ENCODE assay signal across 15 cellular contexts in genomic region chr15:40182358-40183029, GRCh38. TPM values are rescaled to one million over a fixed set of nuclear protein-coding genes. Genes with fewer than 3 reads are reported as not detected.
DNase-seq lines count a peak whose midpoint lies in the region; ATAC-seq lines count a peak whose summit lies in the region.
"Had no signal": no experiment of that assay in that cellular context is flagged by ENCODE, and none has a peak within 500 bp of the region (broad histone marks: within the 10 kb centered on the region; RNA-seq: fewer than 3 reads in every experiment).

No MANE protein-coding gene starts in this region.

- intact Hi-C loops in CD4-positive, alpha-beta memory T cell (cut with micrococcal nuclease): no loop called here
- intact Hi-C loops in left colon (cut with DNase I, micrococcal nuclease): no loop called here

- H3K9me3 ChIP-seq in CD4-positive, alpha-beta memory T cell (ENCODE audit: control insufficient read depth in 1 of 2, low read length in 2 of 2): no peaks in the 10 kb centered on the region
- H3K9me3 ChIP-seq in T-helper 17 cell (ENCODE audit: control insufficient read depth, low read length, poor library complexity, severe bottlenecking): no peaks in the 10 kb centered on the region
- H3K9me3 ChIP-seq: MG63 had no signal

- peak overlapping the region; percentile 24 to 85 (median 65) for H3K27ac Mint-ChIP-seq in CD4-positive, alpha-beta memory T cell
- peak overlapping the region; percentile 87 for H3K27ac Mint-ChIP-seq in T-helper 17 cell
- H3K27ac Mint-ChIP-seq in memory B cell: peak overlapping the region; percentile 69
- H3K27ac Mint-ChIP-seq: mesothelial cell of epicardium; progenitor cell of endocrine pancreas; stimulated activated naive CD8-positive, alpha-beta T cell treated with anti-CD3 and anti-CD28 coated beads, Interleukin-15, Interleukin-2, amounts not matched to agents 100 ng/mL and 50 ng/mL, for 24 hours had no signal

- POLR2A ChIA-PET in CD4-positive, alpha-beta memory T cell (lab: Charles Lee; ENCODE audit: partially characterized antibody): no interaction called here

- H3K36me3 ChIP-seq in CD4-positive, alpha-beta memory T cell (ENCODE audit: insufficient read depth, low read length): no peaks in the 10 kb centered on the region

- peak; percentile 55 for ATAC-seq in HG02588 (IDR thresholded peaks at IDR 0.05; ENCODE audit: unreplicated experiment)
- ATAC-seq in T-helper 17 cell: peak; percentile 35
- ATAC-seq in memory B cell (ENCODE audit: low read depth): peak; percentile 56
- ATAC-seq in left colon: no peak
- no peak for ATAC-seq in GM19397 (IDR thresholded peaks at IDR 0.05; ENCODE audit: unreplicated experiment)

- H3K27me3 ChIP-seq in CD4-positive, alpha-beta memory T cell (ENCODE audit: insufficient read depth, low read length): no peaks in the 10 kb centered on the region
- H3K27me3 ChIP-seq: cardiac muscle cell, MG63 had no signal

- H3K4me1 ChIP-seq in CD4-positive, alpha-beta memory T cell (ENCODE audit: insufficient read depth, low read length): peaks cover 40% of the 10 kb centered on the region

- H3K36me3 Mint-ChIP-seq in CD4-positive, alpha-beta memory T cell: no peaks in the 10 kb centered on the region
- H3K36me3 Mint-ChIP-seq in T-helper 17 cell (ENCODE audit: low read depth) (peaks cover 2% of the 10 kb centered on the region), memory B cell (no peaks in the 10 kb centered on the region)

- H3K9me3 Mint-ChIP-seq in CD4-positive, alpha-beta memory T cell: no peaks in the 10 kb centered on the region
- H3K9me3 Mint-ChIP-seq in memory B cell: no peaks in the 10 kb centered on the region
- H3K9me3 Mint-ChIP-seq: mesothelial cell of epicardium; stimulated activated naive CD8-positive, alpha-beta T cell treated with anti-CD3 and anti-CD28 coated beads, Interleukin-15, Interleukin-2, amounts not matched to agents 100 ng/mL and 50 ng/mL, for 24 hours had no signal

- peak overlapping the region in 7 of 8 donors; percentile 26 to 70 (median 57) for H3K4me3 Mint-ChIP-seq in CD4-positive, alpha-beta memory T cell
- H3K4me3 Mint-ChIP-seq in T-helper 17 cell: no peak overlapping the region
- H3K4me3 Mint-ChIP-seq in memory B cell: peak overlapping the region; percentile 65
- H3K4me3 Mint-ChIP-seq: mesothelial cell of epicardium; stimulated activated naive CD8-positive, alpha-beta T cell treated with anti-CD3 and anti-CD28 coated beads, Interleukin-15, Interleukin-2, amounts not matched to agents 100 ng/mL and 50 ng/mL, for 24 hours had no signal

- H3K27ac ChIP-seq in CD4-positive, alpha-beta memory T cell (ENCODE audit: low read depth, low read length): no peak overlapping the region
- H3K27ac ChIP-seq: cardiac muscle cell had no signal

- DNase-seq in CD4-positive, alpha-beta memory T cell: no peak
- DNase-seq in T-helper 17 cell: no peak
- DNase-seq in memory B cell (ENCODE audit: low spot score in 2 of 2): no peak
- DNase-seq in left colon: no peak
- DNase-seq in hepatic stellate cell (ENCODE audit: low spot score): no peak
- DNase-seq in NCI-H1417 treated with DMSO at 0.1 percent for 48 hours (lab: John Stamatoyannopoulos, UW): no peak
- DNase-seq: MG63, NCI-H510A had no signal

- CTCF ChIA-PET in CD4-positive, alpha-beta memory T cell (lab: Charles Lee; ENCODE audit: partially characterized antibody): interaction anchor here (1.5 to 1.6 kb wide), 2 partner anchors 48 to 92 kb away, joined by 3 to 4 read pairs; no protein-coding TSS in a partner anchor

- H3K4me1 Mint-ChIP-seq in CD4-positive, alpha-beta memory T cell: peaks cover 23 to 37% (median 32%) of the 10 kb centered on the region in 4 donors
- peaks cover 31% of the 10 kb centered on the region for H3K4me1 Mint-ChIP-seq in T-helper 17 cell
- peaks cover 17% of the 10 kb centered on the region for H3K4me1 Mint-ChIP-seq in memory B cell
- H3K4me1 Mint-ChIP-seq: mesothelial cell of epicardium had no signal

- no peaks in the 10 kb centered on the region for H3K27me3 Mint-ChIP-seq in CD4-positive, alpha-beta memory T cell
- H3K27me3 Mint-ChIP-seq in T-helper 17 cell: no peaks in the 10 kb centered on the region
- no peaks in the 10 kb centered on the region for H3K27me3 Mint-ChIP-seq in memory B cell
- H3K27me3 Mint-ChIP-seq: progenitor cell of endocrine pancreas; stimulated activated naive CD8-positive, alpha-beta T cell treated with anti-CD3 and anti-CD28 coated beads, Interleukin-15, Interleukin-2, amounts not matched to agents 100 ng/mL and 50 ng/mL, for 24 hours had no signal

- peak overlapping the region in 1 of 2 donors; percentile 10 for H3K4me3 ChIP-seq in CD4-positive, alpha-beta memory T cell (ENCODE audit: low read length in 2 of 2)
- H3K4me3 ChIP-seq: cardiac muscle cell, MG63 had no signal

RNA-seq across cellular contexts. Expression of gene BUB1B, which starts 21.6 kb away (rescaled TPM):
- under 1 TPM; 0.55 to 0.89 TPM for total RNA-seq in CD4-positive, alpha-beta memory T cell
- under 1 TPM in 1 of 2 donors, not detected in 1; 0.40 TPM for polyA plus RNA-seq in CD4-positive, alpha-beta memory T cell
- total RNA-seq in T-helper 17 cell: 1 to 10 TPM; 1.1 to 3.4 TPM
- 10 to 100 TPM in 1 of 2 donors, 1 to 10 TPM in 1; 2.9 to 10.4 TPM for total RNA-seq in left colon

RNA-seq across cellular contexts. Expression of gene PAK6, which starts 56.4 kb away (rescaled TPM):
- total RNA-seq in CD4-positive, alpha-beta memory T cell: under 1 TPM in 1 of 2 experiments, not detected in 1; 0.67 TPM
- polyA plus RNA-seq in CD4-positive, alpha-beta memory T cell: 1 to 10 TPM in 1 of 2 donors, under 1 TPM in 1; 0.53 to 1.7 TPM
- total RNA-seq in T-helper 17 cell (not detected), left colon (1 to 10 TPM; 2.5 to 3.2 TPM)
- total RNA-seq: fibroblast of lung had no signal

Comparison
In these comparisons a context has a peak if more than half of its experiments do, and no peak if none do; other contexts are left out.
1. ATAC-seq: peak in HG02588 (single experiment), T-helper 17 cell (single experiment) and memory B cell (single experiment); none in left colon (single experiment) and GM19397 (single experiment).
2. Peak in every context shown above with its lines, with median percentiles within 50 percentile points of each other: H3K27ac Mint-ChIP-seq.